Comparison of ENCODE assay signal across 14 cellular contexts in genomic region chr2:239438968-239439367, GRCh38.
"Had no signal": no experiment of that assay in that cellular context is flagged by ENCODE, and none has a peak within 500 bp of the region (broad histone marks: within the 10 kb centered on the region; RNA-seq: fewer than 3 reads in every experiment).

No MANE protein-coding gene starts in this region.

- H3K27ac ChIP-seq: psoas muscle, thoracic aorta had no signal

- H3K4me3 Mint-ChIP-seq: activated CD4-positive, alpha-beta T cell treated with anti-CD3 and anti-CD28 coated beads, Interleukin-2, amount 10 ng/mL, durations not matched to agents 7 days and 5 days; WTC11 had no signal

- H3K4me3 ChIP-seq: psoas muscle, thoracic aorta had no signal

- ATAC-seq: activated naive CD4-positive, alpha-beta T cell treated with anti-CD3 and anti-CD28 coated beads, Interleukin-2, amount 50 U/mL, for 72 hours; esophagus mucosa; left lobe of liver; stimulated activated naive CD8-positive, alpha-beta T cell treated with anti-CD3 and anti-CD28 coated beads, Interleukin-15, Interleukin-2, amounts not matched to agents 100 U/mL and 50 U/mL, for 24 hours; WTC11 had no signal

- H3K9me3 Mint-ChIP-seq: activated CD4-positive, alpha-beta T cell treated with anti-CD3 and anti-CD28 coated beads, Interleukin-2, amount 10 ng/mL, durations not matched to agents 7 days and 5 days had no signal

- H3K4me1 ChIP-seq: psoas muscle had no signal

- H3K9me3 ChIP-seq: psoas muscle, thoracic aorta had no signal

- H3K27ac Mint-ChIP-seq: activated CD4-positive, alpha-beta T cell treated with anti-CD3 and anti-CD28 coated beads, Interleukin-2, amount 10 ng/mL, durations not matched to agents 7 days and 5 days; activated naive CD4-positive, alpha-beta T cell treated with anti-CD3 and anti-CD28 coated beads, Interleukin-2, amount 50 U/mL, for 72 hours; WTC11 had no signal

- H3K36me3 Mint-ChIP-seq: WTC11 had no signal

- DNase-seq: activated CD4-positive, alpha-beta T cell treated with anti-CD3 and anti-CD28 coated beads, Interleukin-2, amount 10 ng/mL, durations not matched to agents 7 days and 5 days; amniotic stem cell; mesendoderm; occipital lobe; psoas muscle; stimulated activated CD4-positive, alpha-beta T cell treated with anti-CD3 and anti-CD28 coated beads, Interleukin-4, amount 100 ng/mL, for 1 hour; stimulated activated CD8-positive, alpha-beta memory T cell treated with anti-CD3 and anti-CD28 coated beads, Interleukin-4, amount 100 ng/mL, for 48 hours; stimulated activated naive CD8-positive, alpha-beta T cell treated with anti-CD3 and anti-CD28 coated beads, Interleukin-15, Interleukin-2, amounts not matched to agents 100 U/mL and 50 U/mL, for 24 hours; T-helper 1 cell had no signal

- H3K36me3 ChIP-seq: thoracic aorta had no signal
